In genomic region chr19:47057328-47057727, GRCh38 we compare ENCODE assay signal across 27 cellular contexts. TPM values are rescaled to one million over a fixed set of nuclear protein-coding genes. Genes with fewer than 3 reads are reported as not detected.
DNase-seq lines count a peak whose midpoint lies in the region; ATAC-seq, FAIRE-seq and TF ChIP-seq lines count a peak whose summit lies in the region.
"Had no signal": no experiment of that assay in that cellular context is flagged by ENCODE, and none has a peak within 500 bp of the region (broad histone marks: within the 10 kb centered on the region; RNA-seq: fewer than 3 reads in every experiment).

No MANE protein-coding gene starts in this region.

- H3K9me3 ChIP-seq in Caco-2 (no peaks in the 10 kb centered on the region), K562 (replicated peaks; ENCODE audit: control insufficient read depth, insufficient read depth, low read depth, low read length) (no peaks in the 10 kb centered on the region), mesenchymal stem cell (ENCODE audit: control insufficient read depth, low read length) (no peaks in the 10 kb centered on the region), ascending aorta (no peaks in the 10 kb centered on the region)
- H3K9me3 ChIP-seq: A549, BLaER1, left ventricle myocardium inferior had no signal

- peak overlapping the region; percentile 64 for H3K4me3 Mint-ChIP-seq in Caco-2 (ENCODE audit: unreplicated experiment)
- H3K4me3 Mint-ChIP-seq: activated CD4-positive, alpha-beta memory T cell treated with anti-CD3 and anti-CD28 coated beads, Interleukin-2, amount 10 ng/mL, durations not matched to agents 7 days and 5 days; neural progenitor cell; T-helper 2 cell treated with Interferon-gamma antibody and Interleukin-4, amounts not matched to agents 5 μg/mL and 100 μg/mL, for 36 hours had no signal

- H3K36me3 Mint-ChIP-seq in Caco-2 (ENCODE audit: insufficient read depth, unreplicated experiment) = peaks cover 69% of the 10 kb centered on the region
- H3K36me3 Mint-ChIP-seq: neural progenitor cell had no signal

- no peak overlapping the region; a peak in 1 of 4 replicates for H3K9ac ChIP-seq in K562 (ENCODE audit: insufficient read depth in 1 of 2, low read depth in 2 of 2, low read length in 2 of 2)
- no peak overlapping the region for H3K9ac ChIP-seq in mesenchymal stem cell (ENCODE audit: low read length)
- H3K9ac ChIP-seq: BLaER1, KMS-11, neural progenitor cell had no signal

- no peak overlapping the region for H3K23ac ChIP-seq in mesenchymal stem cell (ENCODE audit: low read length in 2 of 2)

- H3K4me2 ChIP-seq in K562 (ENCODE audit: insufficient read depth, low read length) (no peak overlapping the region), mesenchymal stem cell (ENCODE audit: low read length, poor library complexity, severe bottlenecking) (no peak overlapping the region)
- H3K4me2 ChIP-seq: A549, BLaER1, KMS-11, neural progenitor cell had no signal

- no peak overlapping the region for H2BK120ac ChIP-seq in mesenchymal stem cell (ENCODE audit: low read depth, low read length)

- H3K79me2 ChIP-seq in K562 (ENCODE audit: control insufficient read depth, insufficient read depth, low read length) = no peaks in the 10 kb centered on the region

- H3K27me3 ChIP-seq in Caco-2 (replicated peaks; ENCODE audit: control insufficient read depth, insufficient read depth, low read length) = no peaks in the 10 kb centered on the region
- H3K27me3 ChIP-seq in K562 (ENCODE audit: control insufficient read depth in 2 of 2, insufficient read depth in 2 of 2, low read length in 2 of 2) = no peaks in the 10 kb centered on the region
- H3K27me3 ChIP-seq in mesenchymal stem cell (ENCODE audit: control insufficient read depth in 1 of 2, insufficient read depth in 1 of 2, low read length in 2 of 2) = no peaks in the 10 kb centered on the region
- no peaks in the 10 kb centered on the region for H3K27me3 ChIP-seq in ascending aorta
- H3K27me3 ChIP-seq: BLaER1, neural progenitor cell had no signal

- intact Hi-C loops in Caco-2 (cut with micrococcal nuclease; ENCODE audit: unreplicated experiment) (no loop called here), K562 (cut with micrococcal nuclease) (no loop called here), ascending aorta (cut with DNase I) (no loop called here)

- H4K20me1 ChIP-seq in K562 (replicated peaks; ENCODE audit: control insufficient read depth, insufficient read depth, low read length) = no peaks in the 10 kb centered on the region
- H4K20me1 ChIP-seq: BLaER1 had no signal

- H3K4me1 ChIP-seq in Caco-2 (peaks cover 55% of the 10 kb centered on the region), K562 (replicated peaks in 1 of 2; ENCODE audit: control insufficient read depth in 2 of 2, insufficient read depth in 2 of 2, low read length in 2 of 2) (peaks cover 3 to 17% of the 10 kb centered on the region in 2 experiments; a peak in 4 of 5 replicates), mesenchymal stem cell (ENCODE audit: control insufficient read depth, insufficient read depth, low read depth, low read length) (peaks cover 11% of the 10 kb centered on the region), ascending aorta (no peaks in the 10 kb centered on the region)
- H3K4me1 ChIP-seq: A549, BLaER1, left ventricle myocardium inferior had no signal

- 48% methylated on average over 2 of the region's 2 CpGs for WGBS in K562 (ENCODE audit: insufficient coverage, low coverage, missing lambda C conversion rate)
- 100% methylated on average over 1 of the region's 2 CpGs for WGBS in mesenchymal stem cell

- H3K27ac Mint-ChIP-seq in Caco-2 (ENCODE audit: unreplicated experiment) = peak overlapping the region; percentile 95
- H3K27ac Mint-ChIP-seq: activated CD4-positive, alpha-beta memory T cell treated with anti-CD3 and anti-CD28 coated beads, Interleukin-2, amount 10 ng/mL, durations not matched to agents 7 days and 5 days; neural progenitor cell had no signal

- H2BK12ac ChIP-seq in mesenchymal stem cell (ENCODE audit: low read length in 2 of 2) = no peak overlapping the region

- BruUV-seq in Caco-2 (replicated peaks; lab: Mats Ljungman, UMichigan) (no TSS peak), K562 (replicated peaks; lab: Mats Ljungman, UMichigan) (no TSS peak)

- DNase-seq in Caco-2 = no peak
- peak; percentile 59 for DNase-seq in HTR-8/SVneo (ENCODE audit: insufficient read length, low spot score)
- DNase-seq in K562 (ENCODE audit: extremely low read depth in 1 of 4, low spot score in 3 of 4) = no peak
- peak; percentile 50 for DNase-seq in mesenchymal stem cell
- DNase-seq in ascending aorta (ENCODE audit: low spot score in 2 of 2) = no peak
- DNase-seq in frontal cortex (ENCODE audit: low spot score in 2 of 2) = no peak
- no peak for DNase-seq in H54 (ENCODE audit: insufficient read length, low spot score)
- no peak for DNase-seq in NCI-H510A treated with DMSO at 0.1 percent for 48 hours (lab: John Stamatoyannopoulos, UW)
- DNase-seq: activated CD4-positive, alpha-beta memory T cell treated with anti-CD3 and anti-CD28 coated beads, Interleukin-2, amount 10 ng/mL, durations not matched to agents 7 days and 5 days; activated T-cell treated with anti-CD3 and anti-CD28 coated beads for 4 hours; amygdala; cerebellar nuclear complex; effector memory CD4-positive, alpha-beta T cell; head of caudate nucleus; left ventricle myocardium inferior; NCI-H187; NK-92 treated with Interleukin-12 subunit alpha and Interleukin-12 subunit beta, amount 100 ng/mL, for 24 hours; RPMI8226 had no signal

- H3K27me3 Mint-ChIP-seq in Caco-2 (ENCODE audit: insufficient read depth, unreplicated experiment) = no peaks in the 10 kb centered on the region

- POLR2A ChIA-PET in Caco-2 (lab: Charles Lee) = interaction anchor here (0.5 to 2.4 kb wide), 4 partner anchors 10 to 217 kb away, joined by 5 to 32 read pairs (median 7); partner anchors contain the start of gene ZC3H4
- POLR2A ChIA-PET in K562 (lab: Yijun Ruan, JAX) = interaction anchor here (0.6 to 1.9 kb wide), 8 partner anchors 10 to 273 kb away, joined by 3 to 12 read pairs (median 3); partner anchors contain the start of gene NPAS1

- FAIRE-seq in HTR-8/SVneo (lab: Jason Lieb, UNC) = no peak
- FAIRE-seq in K562 (lab: Jason Lieb, UNC) = no peak
- no peak for FAIRE-seq in frontal cortex (lab: Jason Lieb, UNC)
- FAIRE-seq in H54 (lab: Jason Lieb, UNC) = no peak
- FAIRE-seq: A549, GM12891, H1 had no signal

- H4K8ac ChIP-seq in mesenchymal stem cell (ENCODE audit: low read length) = no peak overlapping the region

- H3K36me3 ChIP-seq in Caco-2 (ENCODE audit: control insufficient read depth, insufficient read depth, low read length) (no peaks in the 10 kb centered on the region), K562 (ENCODE audit: control insufficient read depth, insufficient read depth, low read length) (no peaks in the 10 kb centered on the region), mesenchymal stem cell (ENCODE audit: control insufficient read depth in 1 of 2, insufficient read depth in 2 of 2, low read depth in 1 of 2, low read length in 2 of 2) (no peaks in the 10 kb centered on the region), ascending aorta (no peaks in the 10 kb centered on the region)
- H3K36me3 ChIP-seq: left ventricle myocardium inferior, neural progenitor cell had no signal

- no peak overlapping the region for H3K27ac ChIP-seq in K562 (ENCODE audit: extremely low read depth, low read depth, low read length)
- no peak overlapping the region for H3K27ac ChIP-seq in mesenchymal stem cell (ENCODE audit: low read length, poor library complexity, severe bottlenecking)
- H3K27ac ChIP-seq in ascending aorta = no peak overlapping the region
- H3K27ac ChIP-seq: A549, BLaER1, KMS-11, left ventricle myocardium inferior, neural progenitor cell had no signal

- H3K4me1 Mint-ChIP-seq in Caco-2 (ENCODE audit: low read depth, unreplicated experiment) = peaks cover 63% of the 10 kb centered on the region
- H3K4me1 Mint-ChIP-seq: activated CD4-positive, alpha-beta memory T cell treated with anti-CD3 and anti-CD28 coated beads, Interleukin-2, amount 10 ng/mL, durations not matched to agents 7 days and 5 days had no signal

- H3K4ac ChIP-seq in mesenchymal stem cell (ENCODE audit: low read depth in 1 of 2, low read length in 2 of 2) = no peak overlapping the region

- in situ Hi-C loops in K562 (cut with MboI) = no loop called here

- H3K4me3 ChIP-seq in Caco-2 (ENCODE audit: low read depth, low read length) (no peak overlapping the region), K562 (no peak overlapping the region), mesenchymal stem cell (ENCODE audit: insufficient read depth in 1 of 2, low read depth in 1 of 2, low read length in 2 of 2) (no peak overlapping the region), ascending aorta (no peak overlapping the region)
- H3K4me3 ChIP-seq: A549, BLaER1, left ventricle myocardium inferior, neural progenitor cell had no signal

- no peak for TF ChIP-seq EP300 in K562 (IDR thresholded peaks at IDR 0.05; ENCODE audit: low read length)

- TF ChIP-seq RAD21 in K562 (CRISPR knock-in tag; conservative IDR thresholded peaks at IDR 0.05 in 1 of 2, IDR thresholded peaks at IDR 0.05 in 1 of 2) = no peak

- H3K9me3 Mint-ChIP-seq in Caco-2 (ENCODE audit: unreplicated experiment) = peaks cover 26% of the 10 kb centered on the region
- H3K9me3 Mint-ChIP-seq: activated CD4-positive, alpha-beta memory T cell treated with anti-CD3 and anti-CD28 coated beads, Interleukin-2, amount 10 ng/mL, durations not matched to agents 7 days and 5 days; neural progenitor cell; T-helper 2 cell treated with Interferon-gamma antibody and Interleukin-4, amounts not matched to agents 5 μg/mL and 100 μg/mL, for 36 hours had no signal

- no peak overlapping the region for H2BK5ac ChIP-seq in mesenchymal stem cell (ENCODE audit: low read depth, low read length, poor library complexity, severe bottlenecking)

- H2AFZ ChIP-seq in K562 (ENCODE audit: low read depth, low read length) (no peak overlapping the region), mesenchymal stem cell (ENCODE audit: low read depth, low read length) (no peak overlapping the region)
- H2AFZ ChIP-seq: neural progenitor cell had no signal

- TF ChIP-seq CTCF in Caco-2 (IDR thresholded peaks at IDR 0.05; ENCODE audit: insufficient read depth in 1 of 2, low read depth in 1 of 2, low read length in 1 of 2, severe bottlenecking in 1 of 2, unreplicated experiment in 1 of 2) = no peak
- TF ChIP-seq CTCF in K562 (IDR thresholded peaks at IDR 0.05 in 2 of 3, conservative IDR thresholded peaks at IDR 0.05 in 1 of 3; ENCODE audit: insufficient read depth in 2 of 3, low read depth in 1 of 3, low read length in 3 of 3) = no peak
- TF ChIP-seq CTCF in ascending aorta (IDR thresholded peaks at IDR 0.05) = no peak

- no peak overlapping the region for H2BK15ac ChIP-seq in mesenchymal stem cell (ENCODE audit: low read depth, poor library complexity, severe bottlenecking)

- no peaks in the 10 kb centered on the region for H3K9me1 ChIP-seq in K562 (ENCODE audit: control insufficient read depth, insufficient read depth, low read length)

- CTCF ChIA-PET in Caco-2 (lab: Charles Lee) = interaction anchor here (1.1 to 2.4 kb wide), 2 partner anchors 22 kb away, joined by 3 to 15 read pairs; no protein-coding TSS in a partner anchor
- CTCF ChIA-PET in K562 (lab: Yijun Ruan, JAX; ENCODE audit: low intra/inter-chr PET ratio) = no interaction called here

- H3K79me1 ChIP-seq in mesenchymal stem cell (replicated peaks; ENCODE audit: low read length, poor library complexity, severe bottlenecking) = no peaks in the 10 kb centered on the region

- TF ChIP-seq POLR2A in K562 (conservative IDR thresholded peaks at IDR 0.05) (no peak), H54 (IDR thresholded peaks at IDR 0.05; ENCODE audit: low read depth, low read length) (no peak)

- H3K18ac ChIP-seq in mesenchymal stem cell (ENCODE audit: low read depth in 1 of 2, low read length in 2 of 2) = no peak overlapping the region

- H4K91ac ChIP-seq in mesenchymal stem cell (ENCODE audit: low read length) = no peak overlapping the region

- ATAC-seq in K562 = peak; percentile 65
- ATAC-seq: SK-N-SH treated with all-trans-retinoic acid at 6 μM for 48 hours had no signal

- no peak overlapping the region for H2AK5ac ChIP-seq in mesenchymal stem cell (ENCODE audit: low read length, severe bottlenecking)

- no peak overlapping the region for H3K14ac ChIP-seq in mesenchymal stem cell (ENCODE audit: low read length in 2 of 2)

RNA-seq across cellular contexts. Expression of gene TMEM160, which starts 8.9 kb away (rescaled TPM):
- 86.5 and 91.7 TPM in 2 replicates for total RNA-seq in Caco-2 (2022)
- 1.5 and 6.1 TPM in 2 replicates for total RNA-seq in K562 (2011; cell fraction: chromatin; rRNA removed; ENCODE audit: low replicate concordance)
- total RNA-seq in K562 (2011; cell fraction: nucleolus; rRNA removed) = 30.7 and 31.5 TPM in 2 replicates
- 10.5 and 11.2 TPM in 2 replicates for total RNA-seq in K562 (2011; cell fraction: nucleoplasm; rRNA removed)
- total RNA-seq in K562 (2014; rRNA removed) = 95.2 and 166 TPM in 2 replicates
- 0.64 and 2.4 TPM in 2 replicates for total RNA-seq in K562 (2014; rRNA removed; fragmentation: Illumina TruSeq; extraction: Trizol)
- total RNA-seq in K562 (2015; rRNA removed; fragmentation: Illumina TruSeq; extraction: Trizol) = 2.4 and 4.4 TPM in 2 replicates
- total RNA-seq in K562 (2021) = 77.6 and 79.5 TPM in 2 replicates
- 8.7 and 14.0 TPM in 2 replicates for polyA plus RNA-seq in K562 (2011; rRNA removed)
- polyA plus RNA-seq in K562 (2011; cell fraction: cytosol; rRNA removed) = 44.0 and 160 TPM in 2 replicates
- 12.9 and 22.9 TPM in 2 replicates for polyA plus RNA-seq in K562 (2011; cell fraction: nucleus; rRNA removed)
- 30.2 and 35.3 TPM in 2 replicates for polyA plus RNA-seq in K562 (2012)
- polyA plus RNA-seq in K562 (2014; fragmentation: Illumina TruSeq; extraction: Trizol) = 1.4 TPM in 1 of 2 replicates, not detected in the other
- under 1 TPM; 0.10 to 0.25 TPM for polyA plus RNA-seq in K562 (2014; fragmentation: Nextera tagmentation; extraction: Ambion mirVana)
- 85.9 and 90.7 TPM in 2 replicates for polyA plus RNA-seq in K562 (2014; rRNA removed)
- 0.69 and 0.74 TPM in 2 replicates for polyA minus RNA-seq in K562 (2011; rRNA and poly(A)+ RNA removed)
- 9.9 and 19.5 TPM in 2 replicates for polyA minus RNA-seq in K562 (2011; cell fraction: cytosol; rRNA and poly(A)+ RNA removed)
- polyA minus RNA-seq in K562 (2011; cell fraction: nucleus; rRNA and poly(A)+ RNA removed) = 7.0 and 7.9 TPM in 2 replicates
- 28.2 TPM for polyA plus RNA-seq in mesenchymal stem cell (2013, experiment 1 of 2)
- 28.5 TPM for polyA plus RNA-seq in mesenchymal stem cell (2013, experiment 2 of 2)
- 64.5 TPM for total RNA-seq in ascending aorta
- total RNA-seq in frontal cortex = 26.1 TPM

RNA-seq across cellular contexts. Expression of gene NPAS1, which starts 37.7 kb away (rescaled TPM):
- 1.8 and 2.8 TPM in 2 replicates for total RNA-seq in Caco-2 (2022)
- 1.2 and 8.1 TPM in 2 replicates for total RNA-seq in K562 (2011; cell fraction: chromatin; rRNA removed; ENCODE audit: low replicate concordance)
- total RNA-seq in K562 (2011; cell fraction: nucleolus; rRNA removed) = 4.9 and 6.5 TPM in 2 replicates
- 2.3 and 3.4 TPM in 2 replicates for total RNA-seq in K562 (2011; cell fraction: nucleoplasm; rRNA removed)
- total RNA-seq in K562 (2014; rRNA removed) = 1.2 and 2.0 TPM in 2 replicates
- total RNA-seq in K562 (2014; rRNA removed; fragmentation: Illumina TruSeq; extraction: Trizol) = 0.13 and 0.58 TPM in 2 replicates
- total RNA-seq in K562 (2015; rRNA removed; fragmentation: Illumina TruSeq; extraction: Trizol) = 2.5 and 2.9 TPM in 2 replicates
- total RNA-seq in K562 (2021) = 5.2 and 5.3 TPM in 2 replicates
- 1.6 and 2.4 TPM in 2 replicates for polyA plus RNA-seq in K562 (2011; rRNA removed)
- polyA plus RNA-seq in K562 (2011; cell fraction: cytosol; rRNA removed) = 3.2 and 9.4 TPM in 2 replicates
- 6.0 and 12.1 TPM in 2 replicates for polyA plus RNA-seq in K562 (2011; cell fraction: nucleus; rRNA removed)
- 6.3 and 16.7 TPM in 2 replicates for polyA plus RNA-seq in K562 (2012)
- polyA plus RNA-seq in K562 (2014; fragmentation: Illumina TruSeq; extraction: Trizol) = 1.2 and 3.2 TPM in 2 replicates
- not detected for polyA plus RNA-seq in K562 (2014; fragmentation: Nextera tagmentation; extraction: Ambion mirVana)
- 3.0 and 4.6 TPM in 2 replicates for polyA plus RNA-seq in K562 (2014; rRNA removed)
- 0.39 and 0.77 TPM in 2 replicates for polyA minus RNA-seq in K562 (2011; rRNA and poly(A)+ RNA removed)
- 2.5 and 3.5 TPM in 2 replicates for polyA minus RNA-seq in K562 (2011; cell fraction: cytosol; rRNA and poly(A)+ RNA removed)
- polyA minus RNA-seq in K562 (2011; cell fraction: nucleus; rRNA and poly(A)+ RNA removed) = 2.0 and 2.9 TPM in 2 replicates
- polyA plus RNA-seq in mesenchymal stem cell (2013, experiment 1 of 2) = 0.41 TPM
- 0.47 TPM for polyA plus RNA-seq in mesenchymal stem cell (2013, experiment 2 of 2)
- total RNA-seq in ascending aorta = not detected
- 2.9 TPM for total RNA-seq in frontal cortex
- total RNA-seq: left ventricle myocardium inferior, ureter had no signal

RNA-seq across cellular contexts. Expression of gene ZC3H4, which starts 56.2 kb away (rescaled TPM):
- total RNA-seq in Caco-2 (2022) (70.3 and 77.7 TPM in 2 replicates), K562 (2014; rRNA removed) (18.3 and 26.0 TPM in 2 replicates), K562 (2014; rRNA removed; fragmentation: Illumina TruSeq; extraction: Trizol) (19.6 and 24.1 TPM in 2 replicates), K562 (2015; rRNA removed; fragmentation: Illumina TruSeq; extraction: Trizol) (13.2 and 19.1 TPM in 2 replicates), K562 (2021) (59.5 and 75.6 TPM in 2 replicates), ascending aorta (24.6 TPM), frontal cortex (11.4 TPM)
- 66.1 and 83.6 TPM in 2 replicates for total RNA-seq in K562 (2011; cell fraction: chromatin; rRNA removed; ENCODE audit: low replicate concordance)
- 24.1 and 34.0 TPM in 2 replicates for total RNA-seq in K562 (2011; cell fraction: nucleolus; rRNA removed)
- total RNA-seq in K562 (2011; cell fraction: nucleoplasm; rRNA removed) = 30.9 TPM in 2 replicates
- polyA plus RNA-seq in K562 (2011; rRNA removed) (4.0 and 5.3 TPM in 2 replicates), K562 (2014; fragmentation: Illumina TruSeq; extraction: Trizol) (33.5 and 33.7 TPM in 2 replicates), K562 (2014; fragmentation: Nextera tagmentation; extraction: Ambion mirVana) (1 to 10 TPM; 2.2 to 8.0 TPM), K562 (2014; rRNA removed) (14.4 and 17.6 TPM in 2 replicates)
- 2.2 and 3.7 TPM in 2 replicates for polyA plus RNA-seq in K562 (2011; cell fraction: cytosol; rRNA removed)
- 14.1 and 22.9 TPM in 2 replicates for polyA plus RNA-seq in K562 (2011; cell fraction: nucleus; rRNA removed)
- 11.1 and 39.1 TPM in 2 replicates for polyA plus RNA-seq in K562 (2012)
- polyA minus RNA-seq in K562 (2011; rRNA and poly(A)+ RNA removed) = 14.0 and 14.6 TPM in 2 replicates
- polyA minus RNA-seq in K562 (2011; cell fraction: cytosol; rRNA and poly(A)+ RNA removed) = 23.3 and 31.7 TPM in 2 replicates
- polyA minus RNA-seq in K562 (2011; cell fraction: nucleus; rRNA and poly(A)+ RNA removed) = 7.5 and 15.8 TPM in 2 replicates
- 12.6 TPM for polyA plus RNA-seq in mesenchymal stem cell (2013, experiment 1 of 2)
- 12.7 TPM for polyA plus RNA-seq in mesenchymal stem cell (2013, experiment 2 of 2)

Comparison
In these comparisons a context has a peak if more than half of its experiments do, and no peak if none do; other contexts are left out.
1. DNase-seq: peak in HTR-8/SVneo (single experiment) and mesenchymal stem cell (single experiment); none in Caco-2 (0 of 2), K562 (0 of 4), ascending aorta (0 of 2), frontal cortex (0 of 2), H54 (single experiment) and NCI-H510A treated with DMSO at 0.1 percent for 48 hours (single experiment).